Comparison of ENCODE assay signal across 23 cellular contexts in the genomic region with DNA sequence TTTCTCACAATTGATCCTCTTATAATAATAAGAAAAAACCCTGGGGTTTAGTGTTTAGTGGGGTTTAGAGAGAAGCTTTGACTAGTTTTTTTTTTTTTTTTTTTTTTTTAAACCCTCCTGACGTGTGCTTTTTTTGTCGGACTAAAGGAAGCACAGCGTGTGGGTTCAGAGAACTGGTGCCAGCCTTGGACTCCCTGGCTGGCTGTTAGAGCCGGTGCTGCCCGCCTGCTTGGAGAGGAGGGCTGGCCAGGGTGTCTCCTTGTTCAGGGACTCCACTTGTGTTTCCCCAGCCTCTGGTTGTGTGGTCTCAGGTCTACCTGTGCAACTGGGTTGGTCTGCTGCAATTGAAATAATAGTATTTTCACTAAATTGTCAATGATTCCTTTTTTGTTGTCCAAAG. TPM values are rescaled to one million over a fixed set of nuclear protein-coding genes. Genes with fewer than 3 reads are reported as not detected.
A peak's percentile ranks its signal among the peaks of the same experiment; 100 is the strongest.
DNase-seq lines count a peak whose midpoint lies in the region; ATAC-seq and TF ChIP-seq lines count a peak whose summit lies in the region.
"Had no signal": no experiment of that assay in that cellular context is flagged by ENCODE, and none has a peak within 500 bp of the region (broad histone marks: within the 10 kb centered on the region; RNA-seq: fewer than 3 reads in every experiment).

No MANE protein-coding gene starts in this region.

- no peaks in the 10 kb centered on the region for H3K9me2 ChIP-seq in GM23338 (ENCODE audit: insufficient read depth)

- no peak overlapping the region for H3K27ac ChIP-seq in GM23338 (ENCODE audit: low read depth)
- H3K27ac ChIP-seq: BLaER1 treated with 17β-estradiol and CSF1 and Interleukin-3, amounts not matched to agents 10 nM and 100 nM; SJCRH30 had no signal

- TF ChIP-seq CTCF in activated CD8-positive, alpha-beta T cell treated with anti-CD3 and anti-CD28 coated beads for 36 hours (IDR thresholded peaks at IDR 0.05): no peak
- TF ChIP-seq CTCF in GM23338 (conservative IDR thresholded peaks at IDR 0.05; ENCODE audit: low read depth in 2 of 2): no peak

- no peaks in the 10 kb centered on the region for H3K36me3 ChIP-seq in GM23338 (ENCODE audit: insufficient read depth)
- H3K36me3 ChIP-seq: SJCRH30 had no signal

- CTCF ChIA-PET in activated CD8-positive, alpha-beta T cell treated with anti-CD3 and anti-CD28 coated beads for 36 hours (lab: Charles Lee): no interaction called here

- no peaks in the 10 kb centered on the region for H3K4me1 ChIP-seq in GM23338 (ENCODE audit: insufficient read depth)
- H3K4me1 ChIP-seq: BLaER1 treated with 17β-estradiol and CSF1 and Interleukin-3, amounts not matched to agents 10 nM and 100 nM had no signal

- no peak overlapping the region for H3K4me3 Mint-ChIP-seq in activated CD8-positive, alpha-beta T cell treated with anti-CD3 and anti-CD28 coated beads for 36 hours
- H3K4me3 Mint-ChIP-seq in GM23338: no peak overlapping the region
- H3K4me3 Mint-ChIP-seq: H9 had no signal

- intact Hi-C loops in left ventricle myocardium superior (cut with micrococcal nuclease): no loop called here
- intact Hi-C loops in cardiac septum (cut with DNase I): no loop called here
- intact Hi-C loops in activated CD8-positive, alpha-beta T cell treated with anti-CD3 and anti-CD28 coated beads for 36 hours (cut with micrococcal nuclease): no loop called here

- no peaks in the 10 kb centered on the region for H3K27me3 ChIP-seq in GM23338 (ENCODE audit: insufficient read depth)
- H3K27me3 ChIP-seq: BLaER1 treated with 17β-estradiol and CSF1 and Interleukin-3, amounts not matched to agents 10 nM and 100 nM had no signal

- POLR2A ChIA-PET in activated CD8-positive, alpha-beta T cell treated with anti-CD3 and anti-CD28 coated beads for 36 hours (lab: Charles Lee): no interaction called here

- ATAC-seq in left ventricle myocardium superior (peak; percentile 74), GM23338 (no peak)
- no peak for ATAC-seq in activated CD8-positive, alpha-beta T cell treated with anti-CD3 and anti-CD28 coated beads for 36 hours
- ATAC-seq: HepG2, PC-3 had no signal

- no peaks in the 10 kb centered on the region for H3F3A ChIP-seq in GM23338 (replicated peaks; ENCODE audit: low read depth)

- H3K36me3 Mint-ChIP-seq in activated CD8-positive, alpha-beta T cell treated with anti-CD3 and anti-CD28 coated beads for 36 hours (ENCODE audit: low read depth): no peaks in the 10 kb centered on the region
- no peaks in the 10 kb centered on the region for H3K36me3 Mint-ChIP-seq in GM23338 (ENCODE audit: low read depth)

- H3K4me1 Mint-ChIP-seq in activated CD8-positive, alpha-beta T cell treated with anti-CD3 and anti-CD28 coated beads for 36 hours (ENCODE audit: low read depth): no peaks in the 10 kb centered on the region
- no peaks in the 10 kb centered on the region; the same call in 2 of the 3 replicates for H3K4me1 Mint-ChIP-seq in GM23338

- no peaks in the 10 kb centered on the region for H3K9me3 Mint-ChIP-seq in activated CD8-positive, alpha-beta T cell treated with anti-CD3 and anti-CD28 coated beads for 36 hours
- no peaks in the 10 kb centered on the region for H3K9me3 Mint-ChIP-seq in GM23338
- H3K9me3 Mint-ChIP-seq: H9 had no signal

- no peak overlapping the region for H3K27ac Mint-ChIP-seq in activated CD8-positive, alpha-beta T cell treated with anti-CD3 and anti-CD28 coated beads for 36 hours
- no peak overlapping the region for H3K27ac Mint-ChIP-seq in GM23338
- H3K27ac Mint-ChIP-seq: H9 had no signal

- no peaks in the 10 kb centered on the region for H3K79me2 ChIP-seq in GM23338 (replicated peaks; ENCODE audit: insufficient read depth)

- H3K4me2 ChIP-seq in GM23338: no peak overlapping the region
- H3K4me2 ChIP-seq: BLaER1 treated with 17β-estradiol and CSF1 and Interleukin-3, amounts not matched to agents 10 nM and 100 nM had no signal

- H2AFZ ChIP-seq in GM23338: no peak overlapping the region

- H3K4me3 ChIP-seq in GM23338: no peak overlapping the region
- H3K4me3 ChIP-seq: BLaER1 treated with 17β-estradiol and CSF1 and Interleukin-3, amounts not matched to agents 10 nM and 100 nM; SJCRH30 had no signal

- H3K27me3 Mint-ChIP-seq in activated CD8-positive, alpha-beta T cell treated with anti-CD3 and anti-CD28 coated beads for 36 hours: peaks cover 23% of the 10 kb centered on the region
- peaks cover 4% of the 10 kb centered on the region for H3K27me3 Mint-ChIP-seq in GM23338 (ENCODE audit: insufficient read depth, low read depth, poor library complexity)

- DNase-seq in left ventricle myocardium superior (peak; percentile 40), cardiac septum (ENCODE audit: low spot score) (no peak), NCI-H524 (lab: John Stamatoyannopoulos, UW) (peak; percentile 78 to 91), medulla oblongata (ENCODE audit: extremely low spot score) (peak; percentile 43), COLO829 (ENCODE audit: low spot score) (no peak), GM23338 (ENCODE audit: low spot score) (no peak)
- DNase-seq in activated CD8-positive, alpha-beta T cell treated with anti-CD3 and anti-CD28 coated beads for 36 hours: no peak
- DNase-seq: DMS 273 treated with DMSO at 0.1 percent for 48 hours, GDM1, H9, KBM-7, NCI-H1105 treated with DMSO at 0.1 percent for 48 hours, NCI-H1694 treated with DMSO at 0.1 percent for 48 hours, NCI-H2107, NCI-H345, NCI-H748 treated with DMSO at 0.1 percent for 48 hours, PC-3, RPMI8226, SJCRH30 had no signal

- H4K20me1 ChIP-seq in GM23338 (replicated peaks; ENCODE audit: insufficient read depth): no peaks in the 10 kb centered on the region

TF ChIP-seq in GM23338, 12 proteins besides CTCF, POLR2A, EP300 and RAD21:
- no peak for TF ChIP-seq JUNB (IDR thresholded peaks at IDR 0.05; ENCODE audit: unreplicated experiment)
- no peak for TF ChIP-seq ZNF331 (CRISPR knock-in tag; IDR thresholded peaks at IDR 0.05; ENCODE audit: low read depth)
- no peak for TF ChIP-seq STAT1 (IDR thresholded peaks at IDR 0.05; ENCODE audit: unreplicated experiment)
- TF ChIP-seq ZNF114 (CRISPR knock-in tag; IDR thresholded peaks at IDR 0.05): no peak
- no peak for TF ChIP-seq CREB1 (CRISPR knock-in tag; IDR thresholded peaks at IDR 0.05; ENCODE audit: low read depth)
- no peak for TF ChIP-seq EZH2phosphoT487 (IDR thresholded peaks at IDR 0.05; ENCODE audit: unreplicated experiment)
- TF ChIP-seq POLR2AphosphoS5 (IDR thresholded peaks at IDR 0.05; ENCODE audit: low read depth): no peak
- no peak for TF ChIP-seq ETS1 (IDR thresholded peaks at IDR 0.05)

RNA-seq across cellular contexts. Expression of gene ASPG, which starts 54.1 kb away (rescaled TPM):
- total RNA-seq in left ventricle myocardium superior (28.2 TPM), cardiac septum (4.4 TPM)
- total RNA-seq in activated CD8-positive, alpha-beta T cell treated with anti-CD3 and anti-CD28 coated beads for 36 hours: not detected
- total RNA-seq in GM23338 (2014; rRNA removed; shearing (Covaris generic)): 1.4 and 6.2 TPM in 2 replicates
- polyA plus RNA-seq in GM23338 (2016; fragmentation: Nextera tagmentation; extraction: Ambion mirVana): 0.61 and 1.1 TPM in 2 replicates
- total RNA-seq: A673, Daoy, HepG2 had no signal
- polyA plus RNA-seq: HepG2 had no signal

Comparison
In these comparisons a context has a peak if more than half of its experiments do, and no peak if none do; other contexts are left out.
1. DNase-seq: peak in left ventricle myocardium superior (single experiment), NCI-H524 (2 of 2) and medulla oblongata (single experiment); none in cardiac septum (single experiment), activated CD8-positive, alpha-beta T cell treated with anti-CD3 and anti-CD28 coated beads for 36 hours (single experiment), COLO829 (single experiment) and GM23338 (single experiment).